ENCODE assay signal across 9 cellular contexts in genomic region chr5:51644976-51645375, GRCh38.
"Had no signal": no experiment of that assay in that cellular context is flagged by ENCODE, and none has a peak within 500 bp of the region (broad histone marks: within the 10 kb centered on the region; RNA-seq: fewer than 3 reads in every experiment).

No MANE protein-coding gene starts in this region.

- H3K27ac Mint-ChIP-seq: H9 had no signal

- FAIRE-seq: H1, H54 had no signal

- H2AFZ ChIP-seq: GM23248 had no signal

- H3K4me3 ChIP-seq: GM23248 had no signal

- H3K4me2 ChIP-seq: KMS-11 had no signal

- DNase-seq: GM23248, H9, HCEC 1CT, Karpas-422, KBM-7 had no signal

- H3K4me3 Mint-ChIP-seq: H9 had no signal

- H3K27ac ChIP-seq: GM23248, HL-60, KMS-11 had no signal

- H3K4me1 Mint-ChIP-seq: H9 had no signal

- H3K9ac ChIP-seq: GM23248, KMS-11 had no signal
